In the genomic region with DNA sequence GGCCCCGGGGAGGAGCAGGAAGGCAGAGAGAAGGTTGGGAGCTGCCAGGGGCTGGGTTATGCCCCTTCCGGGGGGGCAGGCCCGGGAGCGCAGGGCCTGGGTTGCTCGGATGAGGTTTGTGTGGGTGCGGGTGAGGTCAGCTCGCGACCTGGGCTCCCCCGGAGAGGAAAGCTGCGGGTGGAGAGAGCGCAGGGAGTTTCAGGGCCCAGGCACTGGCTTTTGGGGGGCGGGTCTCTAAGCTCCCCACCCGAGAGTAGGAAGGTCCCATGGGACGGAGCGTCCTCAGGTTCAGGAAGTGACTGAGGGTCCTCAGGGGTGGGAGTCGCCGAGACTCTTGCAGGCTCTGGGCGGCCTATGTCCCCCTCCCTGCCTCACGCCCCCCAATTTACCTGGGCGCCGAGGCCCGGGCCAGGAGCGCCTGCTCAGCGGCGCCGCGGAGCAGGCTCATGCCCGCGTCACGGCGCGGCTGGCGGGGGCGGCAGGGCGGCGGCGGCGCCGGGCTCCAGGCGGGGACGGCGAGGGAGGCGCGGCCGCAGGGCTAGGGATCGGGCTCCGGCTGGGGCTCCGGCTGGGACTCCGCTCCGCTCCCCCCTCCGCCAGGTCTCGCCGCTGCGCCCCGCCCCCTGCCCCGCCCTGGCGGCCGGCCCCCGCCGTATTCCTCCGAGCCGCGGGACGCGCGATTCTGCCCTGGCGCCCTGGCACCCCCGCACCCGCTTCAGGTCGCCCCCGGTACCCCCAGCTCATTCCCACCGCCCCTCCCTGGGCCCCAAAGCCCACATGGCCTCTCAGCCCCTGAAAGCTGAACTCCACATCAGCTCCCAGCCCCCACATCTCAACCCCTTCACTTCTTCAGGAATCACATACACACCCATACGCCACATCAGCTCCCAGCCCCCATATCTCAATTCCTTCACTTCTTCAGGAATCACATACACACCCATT, we compare ENCODE assay signal across 8 cellular contexts. TPM values are rescaled to one million over a fixed set of nuclear protein-coding genes. Genes with fewer than 3 reads are reported as not detected.
A peak's percentile ranks its signal among the peaks of the same experiment; 100 is the strongest.
DNase-seq lines count a peak whose midpoint lies in the region; ATAC-seq and TF ChIP-seq lines count a peak whose summit lies in the region.

A gene (minus strand): TSS at position 578 of the 942 bp plus-strand sequence. CDS start 6,986 bp downstream, outside the sequence.

- H3K4me1 ChIP-seq in HCT116 (ENCODE audit: control insufficient read depth in 1 of 2, insufficient read depth in 2 of 2, low read length in 2 of 2) (peaks cover 0 to 21% of the 10 kb centered on the region in 2 experiments), breast epithelium (peaks cover 0 to 11% of the 10 kb centered on the region in 2 donors), smooth muscle cell (ENCODE audit: low read depth) (no peaks in the 10 kb centered on the region)

- no peak for TF ChIP-seq RAD21 in HCT116 (IDR thresholded peaks at IDR 0.05; ENCODE audit: low read depth)

- H2AFZ ChIP-seq in HCT116 (ENCODE audit: low read depth, low read length, poor library complexity, severe bottlenecking), result peak within 1 kb of the TSS; percentile 74
- H2AFZ ChIP-seq in smooth muscle cell (ENCODE audit: low read depth), result peak within 1 kb of the TSS; percentile 97

- H3K36me3 ChIP-seq in HCT116 (ENCODE audit: control insufficient read depth in 1 of 2, insufficient read depth in 2 of 2, low read length in 2 of 2), result no peaks in the 10 kb centered on the region
- H3K36me3 ChIP-seq in breast epithelium, result no peaks in the 10 kb centered on the region
- H3K36me3 ChIP-seq in smooth muscle cell (ENCODE audit: low read depth), result no peaks in the 10 kb centered on the region

- DNase-seq in GM10248 (ENCODE audit: extremely low spot score) (peak; percentile 95), HCT116 (ENCODE audit: low read depth, low spot score) (no peak), NAMALWA (ENCODE audit: low spot score) (peak; percentile 67), breast epithelium (ENCODE audit: low spot score in 2 of 2) (peak; percentile 59 to 80), iPS-NIHi11 (ENCODE audit: low spot score) (peak; percentile 99), smooth muscle cell (lab: John Stamatoyannopoulos, UW; ENCODE audit: unreplicated experiment) (peak; percentile 48), OCI-M2 (lab: John Stamatoyannopoulos, UW; ENCODE audit: unreplicated experiment) (no peak)

- WGBS in smooth muscle cell (ENCODE audit: low lambda C conversion rate), result under 1% methylated on average over 28 of the region's 73 CpGs

- intact Hi-C loops in HCT116 (cut with micrococcal nuclease), result loop anchor here (5.0 kb wide), 1 partner anchor 51 kb away; a partner anchor contains a TSS
- intact Hi-C loops in breast epithelium (cut with DNase I; ENCODE audit: low total_unique reads), result no loop called here

- H3K4me3 ChIP-seq in HCT116 (replicated peaks in 1 of 2; ENCODE audit: low read depth in 1 of 2, low read length in 2 of 2) (peak within 1 kb of the TSS; percentile 72 to 77), WI38 (ENCODE audit: low read depth, low read length) (peak within 1 kb of the TSS; percentile 68), breast epithelium (peak within 1 kb of the TSS; percentile 65 to 82 (median 79)), smooth muscle cell (peak within 1 kb of the TSS; percentile 87)

- H3K27ac ChIP-seq in HCT116 (ENCODE audit: low read depth, low read length), result peak within 1 kb of the TSS; percentile 71; the same call in 1 of the 2 replicates
- H3K27ac ChIP-seq in breast epithelium, result peak within 1 kb of the TSS; percentile 67 to 82
- H3K27ac ChIP-seq in smooth muscle cell (ENCODE audit: low read depth), result peak within 1 kb of the TSS; percentile 82

- ATAC-seq in HCT116, result peak; percentile 97

- POLR2A ChIA-PET in GM10248 (lab: Yijun Ruan, JAX) (no interaction called here), HCT116 (lab: Charles Lee) (no interaction called here)

- H3K9me3 ChIP-seq in HCT116 (ENCODE audit: control insufficient read depth in 1 of 2, insufficient read depth in 1 of 2, low read depth in 1 of 2, low read length in 2 of 2) (no peaks in the 10 kb centered on the region), breast epithelium (no peaks in the 10 kb centered on the region), smooth muscle cell (replicated peaks; ENCODE audit: low read depth) (no peaks in the 10 kb centered on the region)

- H3K9me2 ChIP-seq in HCT116 (ENCODE audit: insufficient read depth), result no peaks in the 10 kb centered on the region

- BruUV-seq in HCT116 (replicated peaks; lab: Mats Ljungman, UMichigan), result no TSS peak

- H4K20me1 ChIP-seq in HCT116 (ENCODE audit: insufficient read depth) (no peaks in the 10 kb centered on the region), smooth muscle cell (ENCODE audit: low read depth) (peaks cover 21% of the 10 kb centered on the region)

- peak within 1 kb of the TSS; percentile 95 for H3K4me2 ChIP-seq in HCT116 (ENCODE audit: low read length)
- peak within 1 kb of the TSS; percentile 98 for H3K4me2 ChIP-seq in smooth muscle cell

- H3K27me3 ChIP-seq in HCT116 (ENCODE audit: insufficient read depth, low read length), result no peaks in the 10 kb centered on the region
- H3K27me3 ChIP-seq in breast epithelium, result no peaks in the 10 kb centered on the region
- no peaks in the 10 kb centered on the region for H3K27me3 ChIP-seq in smooth muscle cell (ENCODE audit: low read depth)

- CTCF ChIA-PET in GM10248 (lab: Yijun Ruan, JAX), result interaction anchor here (1.2 to 3.0 kb wide), 14 partner anchors 10 to 186 kb away, joined by 3 to 20 read pairs (median 4); a partner anchor contains a TSS
- CTCF ChIA-PET in HCT116 (lab: Charles Lee), result interaction anchor here (1.8 kb wide), 1 partner anchor 24 kb away, joined by 6 read pairs; a partner anchor contains a TSS

- no peaks in the 10 kb centered on the region for H3K79me2 ChIP-seq in HCT116 (ENCODE audit: insufficient read depth, low read length)
- H3K79me2 ChIP-seq in smooth muscle cell (ENCODE audit: low read depth), result peaks cover 49% of the 10 kb centered on the region

- RAD21 ChIA-PET in HCT116 (lab: Charles Lee; ENCODE audit: low non-redundant PET in 1 of 2, low total read pairs in 2 of 2, uncharacterized antibody in 2 of 2, unreplicated experiment in 2 of 2), result interaction anchor here in 1 of 2 experiments (0.7 kb wide), 1 partner anchor 548 kb away, joined by 6 read pairs; no protein-coding TSS in a partner anchor

- H3F3A ChIP-seq in smooth muscle cell (ENCODE audit: low read depth), result peaks cover 4% of the 10 kb centered on the region

- TF ChIP-seq CTCF in GM10248 (IDR thresholded peaks at IDR 0.05; ENCODE audit: control extremely low read depth, extremely low read depth, low read depth, missing control alignments), result no peak
- no peak for TF ChIP-seq CTCF in HCT116 (IDR thresholded peaks at IDR 0.05 in 2 of 3, conservative IDR thresholded peaks at IDR 0.05 in 1 of 3; ENCODE audit: borderline replicate concordance in 1 of 3, insufficient read depth in 1 of 3, low read depth in 2 of 3, low read length in 2 of 3)
- no peak for TF ChIP-seq CTCF in WI38 (IDR thresholded peaks at IDR 0.05; ENCODE audit: low read depth, low read length)
- TF ChIP-seq CTCF in breast epithelium (IDR thresholded peaks at IDR 0.05), result no peak
- TF ChIP-seq CTCF in smooth muscle cell (IDR thresholded peaks at IDR 0.05; ENCODE audit: borderline replicate concordance, insufficient read depth, poor library complexity, severe bottlenecking), result no peak

- H3K9ac ChIP-seq in HCT116 (ENCODE audit: low read length) (peak within 1 kb of the TSS; percentile 77), smooth muscle cell (ENCODE audit: low read depth) (peak within 1 kb of the TSS; percentile 93)

- TF ChIP-seq POLR2A in HCT116 (IDR thresholded peaks at IDR 0.05; ENCODE audit: borderline replicate concordance, extremely low read depth, insufficient read depth, insufficient read length), result no peak
- no peak for TF ChIP-seq POLR2A in breast epithelium (IDR thresholded peaks at IDR 0.05)

TF ChIP-seq in HCT116, 20 proteins besides CTCF, POLR2A, EP300 and RAD21:
- TF ChIP-seq SRF (IDR thresholded peaks at IDR 0.05; ENCODE audit: low read depth) (no peak), POLR2AphosphoS5 (IDR thresholded peaks at IDR 0.05; ENCODE audit: low read depth, low read length) (peak; percentile 61)
- TF ChIP-seq, protein P1, sequence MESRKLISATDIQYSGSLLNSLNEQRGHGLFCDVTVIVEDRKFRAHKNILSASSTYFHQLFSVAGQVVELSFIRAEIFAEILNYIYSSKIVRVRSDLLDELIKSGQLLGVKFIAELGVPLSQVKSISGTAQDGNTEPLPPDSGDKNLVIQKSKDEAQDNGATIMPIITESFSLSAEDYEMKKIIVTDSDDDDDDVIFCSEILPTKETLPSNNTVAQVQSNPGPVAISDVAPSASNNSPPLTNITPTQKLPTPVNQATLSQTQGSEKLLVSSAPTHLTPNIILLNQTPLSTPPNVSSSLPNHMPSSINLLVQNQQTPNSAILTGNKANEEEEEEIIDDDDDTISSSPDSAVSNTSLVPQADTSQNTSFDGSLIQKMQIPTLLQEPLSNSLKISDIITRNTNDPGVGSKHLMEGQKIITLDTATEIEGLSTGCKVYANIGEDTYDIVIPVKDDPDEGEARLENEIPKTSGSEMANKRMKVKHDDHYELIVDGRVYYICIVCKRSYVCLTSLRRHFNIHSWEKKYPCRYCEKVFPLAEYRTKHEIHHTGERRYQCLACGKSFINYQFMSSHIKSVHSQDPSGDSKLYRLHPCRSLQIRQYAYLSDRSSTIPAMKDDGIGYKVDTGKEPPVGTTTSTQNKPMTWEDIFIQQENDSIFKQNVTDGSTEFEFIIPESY (IDR thresholded peaks at IDR 0.05; ENCODE audit: extremely low read depth, insufficient replicate concordance, low read length), result no peak
TF ChIP-seq in HCT116: peak in this region for 1.

RNA-seq across cellular contexts. Expression of the gene that starts here (rescaled TPM):
- total RNA-seq in HCT116 (2021; ENCODE audit: unreplicated experiment) (14.4 TPM), breast epithelium (10 to 100 TPM; 13.1 to 20.3 (median 17.6) TPM), smooth muscle cell (36.5 and 43.5 TPM in 2 replicates)
- 14.7 and 17.3 TPM in 2 replicates for polyA plus RNA-seq in HCT116 (2012)
- 73.6 and 95.6 TPM in 2 replicates for polyA plus RNA-seq in smooth muscle cell

Comparison
In these comparisons a context has a peak if more than half of its experiments do, and no peak if none do; other contexts are left out.
1. DNase-seq: peak in GM10248 (single experiment), NAMALWA (single experiment), breast epithelium (2 of 2), iPS-NIHi11 (single experiment) and smooth muscle cell (single experiment); none in HCT116 (single experiment) and OCI-M2 (single experiment).
2. Peak in every context shown above with its lines, with median percentiles within 50 percentile points of each other: H3K27ac ChIP-seq and H3K4me3 ChIP-seq.